In genomic region chr17:913207-913606, GRCh38 we compare ENCODE assay signal across 14 cellular contexts.
DNase-seq lines count a peak whose midpoint lies in the region; TF ChIP-seq lines count a peak whose summit lies in the region.
"Had no signal": no experiment of that assay in that cellular context is flagged by ENCODE, and none has a peak within 500 bp of the region (broad histone marks: within the 10 kb centered on the region; RNA-seq: fewer than 3 reads in every experiment).

No MANE protein-coding gene starts in this region.

- H3K56ac ChIP-seq in mesendoderm (ENCODE audit: low read length), result peak overlapping the region; percentile 49

- H3K27me3 ChIP-seq in GM23248 (replicated peaks; ENCODE audit: insufficient read depth) (no peaks in the 10 kb centered on the region), mesendoderm (ENCODE audit: insufficient read depth, low read length, poor library complexity) (no peaks in the 10 kb centered on the region), vagina (no peaks in the 10 kb centered on the region), transverse colon (no peaks in the 10 kb centered on the region)
- H3K27me3 ChIP-seq: neural progenitor cell had no signal

- no peak overlapping the region for H3K18ac ChIP-seq in mesendoderm (ENCODE audit: low read length)

- no peaks in the 10 kb centered on the region for H3K9me2 ChIP-seq in GM23248 (ENCODE audit: insufficient read depth)

- TF ChIP-seq CTCF in chondrocyte (IDR thresholded peaks at IDR 0.05), result no peak
- TF ChIP-seq CTCF in vagina (IDR thresholded peaks at IDR 0.05), result no peak
- TF ChIP-seq CTCF in transverse colon (IDR thresholded peaks at IDR 0.05), result no peak

- H2BK5ac ChIP-seq in mesendoderm (ENCODE audit: low read length), result no peak overlapping the region

- H3K4me3 ChIP-seq in GM23248, result peak overlapping the region; percentile 35
- H3K4me3 ChIP-seq in mesendoderm (ENCODE audit: low read length), result no peak overlapping the region
- no peak overlapping the region for H3K4me3 ChIP-seq in vagina
- no peak overlapping the region for H3K4me3 ChIP-seq in transverse colon
- H3K4me3 ChIP-seq: neural progenitor cell had no signal

- peak; percentile 63 for DNase-seq in GM23248
- DNase-seq in chondrocyte (ENCODE audit: low spot score), result no peak
- no peak for DNase-seq in mesendoderm
- no peak for DNase-seq in vagina (ENCODE audit: extremely low spot score in 2 of 2)
- no peak for DNase-seq in transverse colon
- DNase-seq in NCI-H2171 (lab: John Stamatoyannopoulos, UW), result no peak
- no peak for DNase-seq in NCI-H1105 treated with DMSO at 0.1 percent for 48 hours (lab: John Stamatoyannopoulos, UW)
- DNase-seq: activated gamma-delta T cell treated with Interleukin-2 at 50 U/mL for 16 hours; CD4-positive, CD25-positive, alpha-beta regulatory T cell; NCI-H146; NCI-H526; T-helper 17 cell had no signal

- H3K27ac Mint-ChIP-seq in chondrocyte (ENCODE audit: unreplicated experiment), result peak overlapping the region; percentile 11
- H3K27ac Mint-ChIP-seq: CD4-positive, CD25-positive, alpha-beta regulatory T cell; neural progenitor cell; T-helper 17 cell had no signal

- no peak overlapping the region for H2BK15ac ChIP-seq in mesendoderm (replicated peaks; ENCODE audit: low read depth)

- H3K9ac ChIP-seq in GM23248, result peak overlapping the region; percentile 70
- no peak overlapping the region for H3K9ac ChIP-seq in mesendoderm (ENCODE audit: low read length)
- H3K9ac ChIP-seq: neural progenitor cell had no signal

- H3K4me2 ChIP-seq in GM23248 (ENCODE audit: unreplicated experiment) (peak overlapping the region; percentile 74), mesendoderm (ENCODE audit: low read length) (no peak overlapping the region)
- H3K4me2 ChIP-seq: neural progenitor cell had no signal

- in situ Hi-C loops in GM23248 (cut with MboI), result no loop called here
- in situ Hi-C loops in transverse colon (cut with MboI; ENCODE audit: low pct_ligation_motif_present in 1 of 4, low pct_unique_long_range_greater_than_20kb in 1 of 4, low sequenced_read_pairs in 3 of 4), result no loop called here

- peaks cover 5% of the 10 kb centered on the region for H3K36me3 Mint-ChIP-seq in chondrocyte (ENCODE audit: low read depth)
- H3K36me3 Mint-ChIP-seq: CD4-positive, CD25-positive, alpha-beta regulatory T cell had no signal

- H2BK120ac ChIP-seq in mesendoderm (ENCODE audit: low read depth, low read length), result no peak overlapping the region

- no peak for TF ChIP-seq EP300 in transverse colon (IDR thresholded peaks at IDR 0.05; ENCODE audit: low read depth)

- H3K79me1 ChIP-seq in mesendoderm (ENCODE audit: low read length), result peaks cover 22% of the 10 kb centered on the region

- no peaks in the 10 kb centered on the region for H4K20me1 ChIP-seq in GM23248 (ENCODE audit: insufficient read depth)

- no peak overlapping the region for H3K4me3 Mint-ChIP-seq in chondrocyte (ENCODE audit: unreplicated experiment)
- H3K4me3 Mint-ChIP-seq: CD4-positive, CD25-positive, alpha-beta regulatory T cell; neural progenitor cell; T-helper 17 cell had no signal

- peaks cover 57% of the 10 kb centered on the region for H3K4me1 ChIP-seq in GM23248 (ENCODE audit: insufficient read depth)
- peaks cover 6% of the 10 kb centered on the region for H3K4me1 ChIP-seq in mesendoderm (ENCODE audit: control insufficient read depth, low read depth, low read length)
- H3K4me1 ChIP-seq in vagina, result peaks cover 83% of the 10 kb centered on the region
- peaks cover 5 to 33% (median 10%) of the 10 kb centered on the region in 4 donors for H3K4me1 ChIP-seq in transverse colon

- no peaks in the 10 kb centered on the region for H3K9me3 Mint-ChIP-seq in chondrocyte (ENCODE audit: low read depth)

- H3K4ac ChIP-seq in mesendoderm (ENCODE audit: low read depth, low read length), result no peak overlapping the region

- H3F3A ChIP-seq in GM23248 (ENCODE audit: insufficient read depth), result peaks cover 54% of the 10 kb centered on the region

- WGBS in GM23248 (ENCODE audit: low coverage in 1 of 2, low lambda C conversion rate in 2 of 2, missing lambda C conversion rate in 2 of 2), 2 experiments, result 6 to 16% methylated on average over 7 of the region's 7 CpGs
- no CpG with 5 or more reads among the region's 7 CpGs for WGBS in mesendoderm (ENCODE audit: extremely low coverage, insufficient coverage, low lambda C conversion rate)
- WGBS in transverse colon (ENCODE audit: low coverage in 1 of 2), 2 donors, result 71 to 100% methylated on average over 1 to 7 of the region's 7 CpGs

- no peaks in the 10 kb centered on the region for H3K9me3 ChIP-seq in GM23248 (ENCODE audit: low read depth)
- H3K9me3 ChIP-seq in vagina, result no peaks in the 10 kb centered on the region
- no peaks in the 10 kb centered on the region for H3K9me3 ChIP-seq in transverse colon

- H2AFZ ChIP-seq in GM23248, result peak overlapping the region; percentile 71
- H2AFZ ChIP-seq: neural progenitor cell had no signal

- peaks cover 72% of the 10 kb centered on the region for H3K79me2 ChIP-seq in GM23248 (ENCODE audit: insufficient read depth)
- H3K79me2 ChIP-seq in mesendoderm (ENCODE audit: control insufficient read depth, insufficient read depth, low read length), result peaks cover 61% of the 10 kb centered on the region

- no peak overlapping the region for H3K23ac ChIP-seq in mesendoderm (ENCODE audit: low read length)

- no peak overlapping the region for H2AK5ac ChIP-seq in mesendoderm (ENCODE audit: low read length)

- peak overlapping the region; percentile 98 for H3K27ac ChIP-seq in GM23248
- H3K27ac ChIP-seq in mesendoderm (ENCODE audit: low read depth, low read length), result no peak overlapping the region
- peak overlapping the region; percentile 83 for H3K27ac ChIP-seq in vagina
- peak overlapping the region in 1 of 4 donors; percentile 5 for H3K27ac ChIP-seq in transverse colon
- H3K27ac ChIP-seq: neural progenitor cell had no signal

- TF ChIP-seq POLR2A in vagina (IDR thresholded peaks at IDR 0.05), result no peak
- no peak for TF ChIP-seq POLR2A in transverse colon (IDR thresholded peaks at IDR 0.05)

- H3K4me1 Mint-ChIP-seq in chondrocyte (ENCODE audit: low read depth), result peaks cover 80% of the 10 kb centered on the region
- H3K4me1 Mint-ChIP-seq: CD4-positive, CD25-positive, alpha-beta regulatory T cell had no signal

- no peak overlapping the region for H4K8ac ChIP-seq in mesendoderm (ENCODE audit: low read depth, low read length)

- H3K36me3 ChIP-seq in GM23248 (ENCODE audit: low read depth) (no peaks in the 10 kb centered on the region), mesendoderm (ENCODE audit: control insufficient read depth, insufficient read depth, low read length) (no peaks in the 10 kb centered on the region), vagina (no peaks in the 10 kb centered on the region), transverse colon (no peaks in the 10 kb centered on the region)
- H3K36me3 ChIP-seq: neural progenitor cell had no signal

- intact Hi-C loops in vagina (cut with DNase I) (no loop called here), transverse colon (cut with DNase I; ENCODE audit: low total_unique reads) (loop anchor here (10.0 kb wide), 1 partner anchor 62 kb away; the partner anchor contains the start of gene NXN)

- no peak overlapping the region for H4K5ac ChIP-seq in mesendoderm (ENCODE audit: low read length)

- H3K27me3 Mint-ChIP-seq in chondrocyte (ENCODE audit: low read depth), result no peaks in the 10 kb centered on the region
- H3K27me3 Mint-ChIP-seq: brain had no signal
